In genomic region chr14:34036319-34036761, GRCh38 we compare ENCODE assay signal across 1 cellular context.
TF ChIP-seq lines count a peak whose summit lies in the region.

No MANE protein-coding gene starts in this region.

TF ChIP-seq in IMR-90, 13 proteins besides CTCF, POLR2A, EP300 and RAD21 (continued from another document):
- TF ChIP-seq MAZ (IDR thresholded peaks at IDR 0.05; ENCODE audit: borderline replicate concordance, low read depth, low read length) (no peak), MAFK (IDR thresholded peaks at IDR 0.05; ENCODE audit: low read depth, low read length) (no peak), MXI1 (IDR thresholded peaks at IDR 0.05; ENCODE audit: borderline replicate concordance, low read depth, low read length) (no peak)
TF ChIP-seq in IMR-90: peak in this region for 0.
